Comparison of ENCODE assay signal across 17 cellular contexts in genomic region chr16:2083409-2083808, GRCh38. TPM values are rescaled to one million over a fixed set of nuclear protein-coding genes. Genes with fewer than 3 reads are reported as not detected.
DNase-seq lines count a peak whose midpoint lies in the region; ATAC-seq and TF ChIP-seq lines count a peak whose summit lies in the region.
"Had no signal": no experiment of that assay in that cellular context is flagged by ENCODE, and none has a peak within 500 bp of the region (broad histone marks: within the 10 kb centered on the region; RNA-seq: fewer than 3 reads in every experiment).

No MANE protein-coding gene starts in this region.

- H3K27ac ChIP-seq in RWPE1, result peak overlapping the region; percentile 57
- H3K27ac ChIP-seq in esophagus muscularis mucosa (replicated peaks in 1 of 4), result peak overlapping the region in 3 of 4 donors; percentile 0 to 51 (median 28)
- H3K27ac ChIP-seq in neuronal stem cell (replicated peaks; ENCODE audit: low read length), result no peak overlapping the region
- peak overlapping the region in 3 of 4 donors; percentile 26 to 65 (median 46) for H3K27ac ChIP-seq in upper lobe of left lung
- H3K27ac ChIP-seq: SJCRH30 had no signal

- peaks cover 16 to 31% (median 29%) of the 10 kb centered on the region in 4 donors for H3K4me1 ChIP-seq in esophagus muscularis mucosa
- peaks cover 0 to 1% of the 10 kb centered on the region in 2 donors for H3K4me1 ChIP-seq in neuronal stem cell (ENCODE audit: control insufficient read depth in 2 of 2, insufficient read depth in 1 of 2, low read depth in 1 of 2, low read length in 2 of 2)
- H3K4me1 ChIP-seq in upper lobe of left lung, result peaks cover 19 to 31% (median 24%) of the 10 kb centered on the region in 4 donors
- H3K4me1 ChIP-seq: SJCRH30 had no signal

- H3K4me3 Mint-ChIP-seq in activated naive CD8-positive, alpha-beta T cell treated with anti-CD3 and anti-CD28 coated beads for 36 hours, result no peak overlapping the region
- no peak overlapping the region for H3K4me3 Mint-ChIP-seq in activated T-helper 2 cell treated with anti-CD3 and anti-CD28 coated beads, Interferon-gamma antibody, Interleukin-2, Interleukin-4, amounts not matched to agents 10 μg/mL and 5 μg/mL and 100 μg/mL, durations not matched to agents 14 hours and 24 hours and 36 hours (ENCODE audit: low read depth)
- H3K4me3 Mint-ChIP-seq: CD14-positive monocyte had no signal

- no peak overlapping the region for H2BK12ac ChIP-seq in neuronal stem cell (ENCODE audit: low read length)

- H3K27me3 ChIP-seq in esophagus muscularis mucosa (no peaks in the 10 kb centered on the region), neuronal stem cell (ENCODE audit: control insufficient read depth in 3 of 3, insufficient read depth in 3 of 3, low read depth in 1 of 3, low read length in 3 of 3) (no peaks in the 10 kb centered on the region), upper lobe of left lung (no peaks in the 10 kb centered on the region)
- H3K27me3 ChIP-seq: SJCRH30 had no signal

- H3K9me3 ChIP-seq in esophagus muscularis mucosa (no peaks in the 10 kb centered on the region), neuronal stem cell (replicated peaks in 1 of 2; ENCODE audit: control insufficient read depth in 2 of 2, insufficient read depth in 1 of 2, low read depth in 1 of 2, low read length in 2 of 2) (no peaks in the 10 kb centered on the region), upper lobe of left lung (no peaks in the 10 kb centered on the region)
- H3K9me3 ChIP-seq: SJCRH30 had no signal

- no peak overlapping the region for H3K27ac Mint-ChIP-seq in activated naive CD8-positive, alpha-beta T cell treated with anti-CD3 and anti-CD28 coated beads for 36 hours
- H3K27ac Mint-ChIP-seq in activated T-helper 2 cell treated with anti-CD3 and anti-CD28 coated beads, Interferon-gamma antibody, Interleukin-2, Interleukin-4, amounts not matched to agents 10 μg/mL and 5 μg/mL and 100 μg/mL, durations not matched to agents 14 hours and 24 hours and 36 hours, result no peak overlapping the region
- H3K27ac Mint-ChIP-seq: CD14-positive monocyte had no signal

- DNase-seq in RWPE1 (ENCODE audit: low spot score), result no peak
- DNase-seq in esophagus muscularis mucosa (ENCODE audit: extremely low spot score), result no peak
- DNase-seq in neuronal stem cell (ENCODE audit: low spot score), result no peak
- peak in 1 of 2 donors; percentile 71 for DNase-seq in upper lobe of left lung
- no peak for DNase-seq in activated naive CD8-positive, alpha-beta T cell treated with anti-CD3 and anti-CD28 coated beads for 36 hours
- no peak for DNase-seq in activated T-helper 2 cell treated with anti-CD3 and anti-CD28 coated beads, Interferon-gamma antibody, Interleukin-2, Interleukin-4, amounts not matched to agents 10 μg/mL and 5 μg/mL and 100 μg/mL, durations not matched to agents 14 hours and 24 hours and 36 hours (ENCODE audit: low spot score)
- DNase-seq: ACHN, DND-41, Karpas-422, NCI-H1436, NCI-H1930, NCI-H345, NCI-H526, PC-3, SJCRH30 had no signal

- no peaks in the 10 kb centered on the region for H3K9me3 Mint-ChIP-seq in activated naive CD8-positive, alpha-beta T cell treated with anti-CD3 and anti-CD28 coated beads for 36 hours
- H3K9me3 Mint-ChIP-seq in activated T-helper 2 cell treated with anti-CD3 and anti-CD28 coated beads, Interferon-gamma antibody, Interleukin-2, Interleukin-4, amounts not matched to agents 10 μg/mL and 5 μg/mL and 100 μg/mL, durations not matched to agents 14 hours and 24 hours and 36 hours, result no peaks in the 10 kb centered on the region
- H3K9me3 Mint-ChIP-seq: CD14-positive monocyte had no signal

- WGBS in esophagus muscularis mucosa, result 91% methylated on average over 6 of the region's 19 CpGs
- no CpG with 5 or more reads among the region's 19 CpGs for WGBS in neuronal stem cell (ENCODE audit: extremely low coverage in 2 of 2, insufficient read length in 2 of 2, insufficient replicate concordance in 1 of 2), 2 donors
- 20 to 95% methylated on average over 1 to 13 of the region's 19 CpGs for WGBS in upper lobe of left lung, 2 donors

- CTCF ChIA-PET in RWPE1 (lab: Yijun Ruan, JAX), result no interaction called here

- POLR2A ChIA-PET in RWPE1 (lab: Yijun Ruan, JAX; ENCODE audit: low non-redundant PET), result no interaction called here

- H3K4me2 ChIP-seq in neuronal stem cell (ENCODE audit: insufficient read depth, low read length, poor library complexity, severe bottlenecking), result no peak overlapping the region

- H3K36me3 ChIP-seq in esophagus muscularis mucosa (peaks cover 20 to 100% (median 98%) of the 10 kb centered on the region in 4 donors), neuronal stem cell (replicated peaks in 1 of 2; ENCODE audit: control insufficient read depth in 2 of 2, insufficient read depth in 2 of 2, low read length in 2 of 2) (peaks cover 48 to 89% of the 10 kb centered on the region in 2 donors), upper lobe of left lung (peaks cover 5 to 97% (median 85%) of the 10 kb centered on the region in 4 donors)

- no peak overlapping the region for H4K8ac ChIP-seq in neuronal stem cell (ENCODE audit: low read depth, low read length)

- no peak for TF ChIP-seq CTCF in RWPE1 (conservative IDR thresholded peaks at IDR 0.05; ENCODE audit: low read depth)
- TF ChIP-seq CTCF in esophagus muscularis mucosa (IDR thresholded peaks at IDR 0.05), result no peak
- no peak for TF ChIP-seq CTCF in upper lobe of left lung (IDR thresholded peaks at IDR 0.05)

- H3K4me3 ChIP-seq in esophagus muscularis mucosa (no peak overlapping the region), neuronal stem cell (ENCODE audit: low read length in 2 of 2) (peak overlapping the region in 1 of 2 donors; percentile 32), upper lobe of left lung (no peak overlapping the region)
- H3K4me3 ChIP-seq: SJCRH30 had no signal

- H2AK5ac ChIP-seq in neuronal stem cell (ENCODE audit: low read depth, low read length), result no peak overlapping the region

- peaks cover 12% of the 10 kb centered on the region for H3K79me1 ChIP-seq in neuronal stem cell (ENCODE audit: low read depth, low read length)

- no peak overlapping the region for H3K14ac ChIP-seq in neuronal stem cell (ENCODE audit: low read length)

- ATAC-seq in upper lobe of left lung (ENCODE audit: low FRiP score in 2 of 2) (no peak), HG03135 (IDR thresholded peaks at IDR 0.05; ENCODE audit: unreplicated experiment) (no peak)
- ATAC-seq: PC-3 had no signal

- H3K4ac ChIP-seq in neuronal stem cell (ENCODE audit: low read length), result no peak overlapping the region

- intact Hi-C loops in esophagus muscularis mucosa (cut with DNase I), result no loop called here
- intact Hi-C loops in activated T-helper 2 cell treated with anti-CD3 and anti-CD28 coated beads, Interferon-gamma antibody, Interleukin-2, Interleukin-4, amounts not matched to agents 10 μg/mL and 5 μg/mL and 100 μg/mL, durations not matched to agents 14 hours and 24 hours and 36 hours (cut with micrococcal nuclease), result no loop called here

- no peak overlapping the region for H2BK120ac ChIP-seq in neuronal stem cell (ENCODE audit: low read depth, low read length)

- no peak overlapping the region for H4K91ac ChIP-seq in neuronal stem cell (ENCODE audit: low read depth, low read length, poor library complexity)

- TF ChIP-seq EP300 in esophagus muscularis mucosa (IDR thresholded peaks at IDR 0.05) (no peak), upper lobe of left lung (IDR thresholded peaks at IDR 0.05) (no peak)

- H2BK5ac ChIP-seq in neuronal stem cell (ENCODE audit: low read length), result no peak overlapping the region

- no peak overlapping the region for H2BK15ac ChIP-seq in neuronal stem cell (ENCODE audit: low read length)

- peak overlapping the region; percentile 67 for H3K23ac ChIP-seq in neuronal stem cell (ENCODE audit: low read depth, low read length, poor library complexity)

- TF ChIP-seq POLR2A in esophagus muscularis mucosa (IDR thresholded peaks at IDR 0.05; ENCODE audit: low read depth) (no peak), upper lobe of left lung (IDR thresholded peaks at IDR 0.05) (no peak)

- no peaks in the 10 kb centered on the region for H3K36me3 Mint-ChIP-seq in activated naive CD8-positive, alpha-beta T cell treated with anti-CD3 and anti-CD28 coated beads for 36 hours
- H3K36me3 Mint-ChIP-seq in activated T-helper 2 cell treated with anti-CD3 and anti-CD28 coated beads, Interferon-gamma antibody, Interleukin-2, Interleukin-4, amounts not matched to agents 10 μg/mL and 5 μg/mL and 100 μg/mL, durations not matched to agents 14 hours and 24 hours and 36 hours (ENCODE audit: low read depth), result peaks cover 7% of the 10 kb centered on the region

- H3K27me3 Mint-ChIP-seq in activated naive CD8-positive, alpha-beta T cell treated with anti-CD3 and anti-CD28 coated beads for 36 hours, result no peaks in the 10 kb centered on the region
- no peaks in the 10 kb centered on the region for H3K27me3 Mint-ChIP-seq in activated T-helper 2 cell treated with anti-CD3 and anti-CD28 coated beads, Interferon-gamma antibody, Interleukin-2, Interleukin-4, amounts not matched to agents 10 μg/mL and 5 μg/mL and 100 μg/mL, durations not matched to agents 14 hours and 24 hours and 36 hours (ENCODE audit: low read depth)

- no peak overlapping the region for H2AFZ ChIP-seq in neuronal stem cell (ENCODE audit: low read length)

- peaks cover 2% of the 10 kb centered on the region for H3K4me1 Mint-ChIP-seq in activated naive CD8-positive, alpha-beta T cell treated with anti-CD3 and anti-CD28 coated beads for 36 hours
- no peaks in the 10 kb centered on the region for H3K4me1 Mint-ChIP-seq in activated T-helper 2 cell treated with anti-CD3 and anti-CD28 coated beads, Interferon-gamma antibody, Interleukin-2, Interleukin-4, amounts not matched to agents 10 μg/mL and 5 μg/mL and 100 μg/mL, durations not matched to agents 14 hours and 24 hours and 36 hours (ENCODE audit: low read depth)
- H3K4me1 Mint-ChIP-seq: CD14-positive monocyte had no signal

- H3K18ac ChIP-seq in neuronal stem cell (ENCODE audit: low read length), result no peak overlapping the region

- no peak overlapping the region for H3K9ac ChIP-seq in neuronal stem cell (ENCODE audit: low read depth, low read length, poor library complexity)

RNA-seq across cellular contexts. Expression of gene TSC2, which starts 35.6 kb away (rescaled TPM):
- 10 to 100 TPM; 41.3 to 71.7 (median 52.0) TPM for total RNA-seq in esophagus muscularis mucosa
- 54.6 TPM for polyA plus RNA-seq in neuronal stem cell (2013, experiment 1 of 2)
- polyA plus RNA-seq in neuronal stem cell (2013, experiment 2 of 2), result 53.2 TPM
- 100 to 1,000 TPM in 4 of 6 donors, 10 to 100 TPM in 2; 47.3 to 296 (median 118) TPM for total RNA-seq in upper lobe of left lung
- total RNA-seq in activated naive CD8-positive, alpha-beta T cell treated with anti-CD3 and anti-CD28 coated beads for 36 hours, result 10 to 100 TPM; 52.3 to 57.5 TPM
- total RNA-seq in activated T-helper 2 cell treated with anti-CD3 and anti-CD28 coated beads, Interferon-gamma antibody, Interleukin-2, Interleukin-4, amounts not matched to agents 10 μg/mL and 5 μg/mL and 100 μg/mL, durations not matched to agents 14 hours and 24 hours and 36 hours, result 89.7 and 92.8 TPM in 2 replicates

RNA-seq across cellular contexts. Expression of gene NTHL1, which starts 35.8 kb away (rescaled TPM):
- total RNA-seq in esophagus muscularis mucosa, result 10 to 100 TPM; 11.8 to 25.2 (median 18.9) TPM
- 28.2 TPM for polyA plus RNA-seq in neuronal stem cell (2013, experiment 1 of 2)
- polyA plus RNA-seq in neuronal stem cell (2013, experiment 2 of 2), result 27.7 TPM
- total RNA-seq in upper lobe of left lung, result 10 to 100 TPM; 17.8 to 43.6 (median 28.8) TPM
- 10 to 100 TPM; 30.6 to 32.0 TPM for total RNA-seq in activated naive CD8-positive, alpha-beta T cell treated with anti-CD3 and anti-CD28 coated beads for 36 hours
- 43.5 and 54.7 TPM in 2 replicates for total RNA-seq in activated T-helper 2 cell treated with anti-CD3 and anti-CD28 coated beads, Interferon-gamma antibody, Interleukin-2, Interleukin-4, amounts not matched to agents 10 μg/mL and 5 μg/mL and 100 μg/mL, durations not matched to agents 14 hours and 24 hours and 36 hours

RNA-seq across cellular contexts. Expression of gene PKD1, which starts 52.3 kb away (rescaled TPM):
- 100 to 1,000 TPM; 297 to 459 (median 366) TPM for total RNA-seq in esophagus muscularis mucosa
- polyA plus RNA-seq in neuronal stem cell (2013, experiment 1 of 2), result 27.8 TPM
- polyA plus RNA-seq in neuronal stem cell (2013, experiment 2 of 2), result 26.3 TPM
- 100 to 1,000 TPM in 3 of 6 donors, 10 to 100 TPM in 3; 75.4 to 567 (median 106) TPM for total RNA-seq in upper lobe of left lung
- 10 to 100 TPM; 52.6 to 54.5 TPM for total RNA-seq in activated naive CD8-positive, alpha-beta T cell treated with anti-CD3 and anti-CD28 coated beads for 36 hours
- 86.9 and 94.4 TPM in 2 replicates for total RNA-seq in activated T-helper 2 cell treated with anti-CD3 and anti-CD28 coated beads, Interferon-gamma antibody, Interleukin-2, Interleukin-4, amounts not matched to agents 10 μg/mL and 5 μg/mL and 100 μg/mL, durations not matched to agents 14 hours and 24 hours and 36 hours

RNA-seq across cellular contexts. Expression of gene NHERF2, which starts 56.7 kb away (rescaled TPM):
- 100 to 1,000 TPM in 2 of 4 donors, 10 to 100 TPM in 2; 45.3 to 130 (median 88.3) TPM for total RNA-seq in esophagus muscularis mucosa
- polyA plus RNA-seq in neuronal stem cell (2013, experiment 1 of 2), result 16.0 TPM
- polyA plus RNA-seq in neuronal stem cell (2013, experiment 2 of 2), result 14.8 TPM
- total RNA-seq in upper lobe of left lung, result 100 to 1,000 TPM; 131 to 604 (median 283) TPM
- 1 to 10 TPM; 2.4 to 3.7 TPM for total RNA-seq in activated naive CD8-positive, alpha-beta T cell treated with anti-CD3 and anti-CD28 coated beads for 36 hours
- 2.3 and 2.6 TPM in 2 replicates for total RNA-seq in activated T-helper 2 cell treated with anti-CD3 and anti-CD28 coated beads, Interferon-gamma antibody, Interleukin-2, Interleukin-4, amounts not matched to agents 10 μg/mL and 5 μg/mL and 100 μg/mL, durations not matched to agents 14 hours and 24 hours and 36 hours
